ENCODE assay signal across 27 cellular contexts in the genomic region with DNA sequence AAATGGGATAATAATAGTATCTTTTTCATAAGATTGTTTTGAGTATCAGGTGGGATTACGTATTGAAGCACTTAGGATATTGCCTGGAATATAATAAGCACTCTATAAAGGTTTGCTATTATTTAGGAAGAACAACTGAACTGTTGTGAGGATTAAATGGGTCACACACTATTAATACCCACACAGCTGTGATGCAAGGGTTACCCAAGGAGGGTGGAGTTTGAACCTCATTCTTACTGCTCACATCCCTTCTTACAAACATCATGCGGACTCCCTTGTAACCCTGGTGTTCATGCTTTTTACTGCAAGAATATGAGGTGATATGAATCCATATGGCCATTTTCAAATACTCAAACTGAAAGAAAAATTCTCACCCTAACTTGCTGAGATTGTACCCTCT.
"Had no signal": no experiment of that assay in that cellular context is flagged by ENCODE, and none has a peak within 500 bp of the region (broad histone marks: within the 10 kb centered on the region; RNA-seq: fewer than 3 reads in every experiment).

No MANE protein-coding gene starts in this region.

- H3K4me3 ChIP-seq: coronary artery, esophagus squamous epithelium, gastroesophageal sphincter, heart left ventricle, hepatocyte, lung, pancreas, right lobe of liver, smooth muscle cell, suprapubic skin, transverse colon, upper lobe of right lung, uterus had no signal

- H3K27me3 ChIP-seq: esophagus squamous epithelium, gastroesophageal sphincter, hepatocyte, pancreas, right lobe of liver, suprapubic skin, transverse colon, upper lobe of right lung, uterus had no signal

- H3K36me3 ChIP-seq: esophagus squamous epithelium, gastroesophageal sphincter, heart left ventricle, neutrophil, pancreas, right lobe of liver, suprapubic skin, transverse colon, upper lobe of right lung, uterus had no signal

- FAIRE-seq: endothelial cell of umbilical vein, kidney, pancreas had no signal

- H3K4me2 ChIP-seq: hepatocyte, smooth muscle cell had no signal

- H3K27ac ChIP-seq: coronary artery, esophagus squamous epithelium, gastroesophageal sphincter, heart left ventricle, hepatocyte, neutrophil, pancreas, right lobe of liver, suprapubic skin, transverse colon, upper lobe of right lung, uterus had no signal

- ATAC-seq: gastroesophageal sphincter; left lobe of liver; natural killer cell treated with Interleukin-12 subunit alpha and Interleukin-12 subunit beta and Interleukin-15 and Interleukin-18, amount 100 ng/mL, for 72 hours; pancreas; right lobe of liver; stimulated activated naive CD8-positive, alpha-beta T cell treated with anti-CD3 and anti-CD28 coated beads, Interleukin-15, amount 100 ng/mL, for 72 hours; upper lobe of right lung had no signal

- DNase-seq: dermis blood vessel endothelial cell; effector memory CD4-positive, alpha-beta T cell; esophagus squamous epithelium; heart left ventricle; kidney; naive B cell; pancreas; right lobe of liver; stimulated activated CD4-positive, alpha-beta T cell treated with anti-CD3 and anti-CD28 coated beads, Interleukin-12 subunit alpha, Interleukin-12 subunit beta, amount 100 ng/mL, for 4 hours; stimulated activated CD4-positive, alpha-beta T cell treated with anti-CD3 and anti-CD28 coated beads, Interleukin-1b, Interleukin-23, amount 100 ng/mL, for 48 hours; stimulated activated CD4-positive, alpha-beta T cell treated with anti-CD3 and anti-CD28 coated beads, Interleukin-4, amount 100 ng/mL, for 1 hour; stimulated activated CD8-positive, alpha-beta memory T cell treated with anti-CD3 and anti-CD28 coated beads, Interleukin-4, amount 100 ng/mL, for 48 hours; stimulated activated naive CD4-positive, alpha-beta T cell; stimulated activated naive CD8-positive, alpha-beta T cell treated with anti-CD3 and anti-CD28 coated beads, Interleukin-15, amount 100 ng/mL, for 72 hours; transverse colon; upper lobe of right lung; uterus had no signal

- H3K4me1 ChIP-seq: esophagus squamous epithelium, gastroesophageal sphincter, pancreas, right lobe of liver, transverse colon, upper lobe of right lung, uterus had no signal

- H3K9me3 ChIP-seq: esophagus squamous epithelium, gastroesophageal sphincter, heart left ventricle, neutrophil, pancreas, right lobe of liver, suprapubic skin, transverse colon, upper lobe of right lung, uterus had no signal
